ENCODE assay signal across 12 cellular contexts in the genomic region with DNA sequence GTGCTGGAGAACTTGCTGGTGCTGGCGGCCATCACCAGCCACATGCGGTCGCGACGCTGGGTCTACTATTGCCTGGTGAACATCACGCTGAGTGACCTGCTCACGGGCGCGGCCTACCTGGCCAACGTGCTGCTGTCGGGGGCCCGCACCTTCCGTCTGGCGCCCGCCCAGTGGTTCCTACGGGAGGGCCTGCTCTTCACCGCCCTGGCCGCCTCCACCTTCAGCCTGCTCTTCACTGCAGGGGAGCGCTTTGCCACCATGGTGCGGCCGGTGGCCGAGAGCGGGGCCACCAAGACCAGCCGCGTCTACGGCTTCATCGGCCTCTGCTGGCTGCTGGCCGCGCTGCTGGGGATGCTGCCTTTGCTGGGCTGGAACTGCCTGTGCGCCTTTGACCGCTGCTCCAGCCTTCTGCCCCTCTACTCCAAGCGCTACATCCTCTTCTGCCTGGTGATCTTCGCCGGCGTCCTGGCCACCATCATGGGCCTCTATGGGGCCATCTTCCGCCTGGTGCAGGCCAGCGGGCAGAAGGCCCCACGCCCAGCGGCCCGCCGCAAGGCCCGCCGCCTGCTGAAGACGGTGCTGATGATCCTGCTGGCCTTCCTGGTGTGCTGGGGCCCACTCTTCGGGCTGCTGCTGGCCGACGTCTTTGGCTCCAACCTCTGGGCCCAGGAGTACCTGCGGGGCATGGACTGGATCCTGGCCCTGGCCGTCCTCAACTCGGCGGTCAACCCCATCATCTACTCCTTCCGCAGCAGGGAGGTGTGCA. TPM values are rescaled to one million over a fixed set of nuclear protein-coding genes. Genes with fewer than 3 reads are reported as not detected.
DNase-seq lines count a peak whose midpoint lies in the region; ATAC-seq and TF ChIP-seq lines count a peak whose summit lies in the region.
"Had no signal": no experiment of that assay in that cellular context is flagged by ENCODE, and none has a peak within 500 bp of the region (broad histone marks: within the 10 kb centered on the region; RNA-seq: fewer than 3 reads in every experiment).

No MANE protein-coding gene starts in this region.

- DNase-seq in CD1c-positive myeloid dendritic cell (ENCODE audit: extremely low spot score), result peak; percentile 55
- no peak for DNase-seq in GM23338 (ENCODE audit: low spot score)
- DNase-seq in activated CD4-positive, alpha-beta T cell treated with anti-CD3 and anti-CD28 coated beads, Interleukin-2, amount 50 U/mL, for 48 hours, result peak; percentile 43 to 55
- no peak for DNase-seq in memory B cell (ENCODE audit: low spot score in 2 of 2)
- DNase-seq in MM.1S, result no peak
- DNase-seq in NCI-H748 (lab: John Stamatoyannopoulos, UW; ENCODE audit: unreplicated experiment), result no peak
- no peak for DNase-seq in gastrocnemius medialis
- DNase-seq: dorsolateral prefrontal cortex had no signal

- H3K27me3 Mint-ChIP-seq in GM23338 (ENCODE audit: insufficient read depth, low read depth, poor library complexity) (peaks cover 4% of the 10 kb centered on the region), memory B cell (no peaks in the 10 kb centered on the region)
- H3K27me3 Mint-ChIP-seq: type B pancreatic cell had no signal

- in situ Hi-C loops in gastrocnemius medialis (cut with MboI; ENCODE audit: low sequenced_read_pairs in 4 of 4), result no loop called here

- intact Hi-C loops in gastrocnemius medialis (cut with DNase I; ENCODE audit: low total_unique reads), result no loop called here

- peak; percentile 66 for ATAC-seq in GM23338
- peak; percentile 8 for ATAC-seq in memory B cell (ENCODE audit: low read depth)
- ATAC-seq in gastrocnemius medialis, result no peak
- ATAC-seq in GM21367 (IDR thresholded peaks at IDR 0.05; ENCODE audit: unreplicated experiment), result no peak

- no peak overlapping the region for H3K4me3 ChIP-seq in GM23338
- H3K4me3 ChIP-seq in MM.1S (ENCODE audit: low read length), result no peak overlapping the region
- H3K4me3 ChIP-seq in gastrocnemius medialis, result no peak overlapping the region

- no peak overlapping the region for H3K9ac ChIP-seq in MM.1S (ENCODE audit: low read length)

- no peaks in the 10 kb centered on the region for H3K4me1 Mint-ChIP-seq in GM23338
- H3K4me1 Mint-ChIP-seq in memory B cell, result peaks cover 29% of the 10 kb centered on the region
- H3K4me1 Mint-ChIP-seq: neural crest cell had no signal

- H3K9me3 Mint-ChIP-seq in GM23338 (peaks cover 9% of the 10 kb centered on the region; the same call in 2 of the 3 replicates), memory B cell (peaks cover 2% of the 10 kb centered on the region)
- H3K9me3 Mint-ChIP-seq: neural crest cell, type B pancreatic cell had no signal

- H3K36me3 Mint-ChIP-seq in GM23338 (ENCODE audit: low read depth) (no peaks in the 10 kb centered on the region), memory B cell (peaks cover 18% of the 10 kb centered on the region)
- H3K36me3 Mint-ChIP-seq: type B pancreatic cell had no signal

- H4K20me1 ChIP-seq in GM23338 (replicated peaks; ENCODE audit: insufficient read depth) (no peaks in the 10 kb centered on the region), MM.1S (ENCODE audit: insufficient read depth, low read length) (no peaks in the 10 kb centered on the region)

- no peak for TF ChIP-seq POLR2A in gastrocnemius medialis (IDR thresholded peaks at IDR 0.05)

- H3K27ac Mint-ChIP-seq in GM23338 (no peak overlapping the region), memory B cell (peak overlapping the region; percentile 92)
- H3K27ac Mint-ChIP-seq: type B pancreatic cell had no signal

- H3K9me3 ChIP-seq in MM.1S (replicated peaks; ENCODE audit: insufficient read depth, low read length) (no peaks in the 10 kb centered on the region), gastrocnemius medialis (no peaks in the 10 kb centered on the region)

- no peaks in the 10 kb centered on the region for H3F3A ChIP-seq in GM23338 (replicated peaks; ENCODE audit: low read depth)
- H3F3A ChIP-seq in MM.1S (ENCODE audit: insufficient read depth, low read length), result no peaks in the 10 kb centered on the region

- TF ChIP-seq CTCF in GM23338 (conservative IDR thresholded peaks at IDR 0.05; ENCODE audit: low read depth in 2 of 2), result no peak
- TF ChIP-seq CTCF in MM.1S (IDR thresholded peaks at IDR 0.05; ENCODE audit: low read length), result no peak
- no peak for TF ChIP-seq CTCF in gastrocnemius medialis (IDR thresholded peaks at IDR 0.05 in 4 of 5, conservative IDR thresholded peaks at IDR 0.05 in 1 of 5)

- H3K9me2 ChIP-seq in GM23338 (ENCODE audit: insufficient read depth) (no peaks in the 10 kb centered on the region), MM.1S (replicated peaks; ENCODE audit: insufficient read depth, low read length) (no peaks in the 10 kb centered on the region)

- H3K27me3 ChIP-seq in GM23338 (ENCODE audit: insufficient read depth) (no peaks in the 10 kb centered on the region), MM.1S (replicated peaks; ENCODE audit: insufficient read depth, low read length) (peaks cover 46% of the 10 kb centered on the region), gastrocnemius medialis (no peaks in the 10 kb centered on the region)
- H3K27me3 ChIP-seq: dorsolateral prefrontal cortex had no signal

- H3K27ac ChIP-seq in GM23338 (ENCODE audit: low read depth) (no peak overlapping the region), MM.1S (ENCODE audit: low read length) (no peak overlapping the region), gastrocnemius medialis (peak overlapping the region in 2 of 4 donors; percentile 38 to 41)

- H3K79me2 ChIP-seq in GM23338 (replicated peaks; ENCODE audit: insufficient read depth) (no peaks in the 10 kb centered on the region), MM.1S (ENCODE audit: low read length) (no peaks in the 10 kb centered on the region)

- H3K36me3 ChIP-seq in GM23338 (ENCODE audit: insufficient read depth) (no peaks in the 10 kb centered on the region), MM.1S (replicated peaks; ENCODE audit: insufficient read depth, low read length) (no peaks in the 10 kb centered on the region), gastrocnemius medialis (no peaks in the 10 kb centered on the region)

- H2AFZ ChIP-seq in GM23338 (peak overlapping the region; percentile 76; the same call in 1 of the 2 replicates), MM.1S (ENCODE audit: low read length) (no peak overlapping the region)

- H3K4me3 Mint-ChIP-seq in GM23338 (no peak overlapping the region), memory B cell (peak overlapping the region; percentile 99)
- H3K4me3 Mint-ChIP-seq: neural crest cell, type B pancreatic cell had no signal

- H3K4me1 ChIP-seq in GM23338 (ENCODE audit: insufficient read depth) (no peaks in the 10 kb centered on the region), MM.1S (ENCODE audit: low read length) (no peaks in the 10 kb centered on the region), gastrocnemius medialis (no peaks in the 10 kb centered on the region)

- H3K4me2 ChIP-seq in GM23338 (no peak overlapping the region), MM.1S (ENCODE audit: low read depth, low read length) (no peak overlapping the region)

TF ChIP-seq in GM23338, 12 proteins besides CTCF, POLR2A, EP300 and RAD21:
- TF ChIP-seq EZH2phosphoT487 (IDR thresholded peaks at IDR 0.05; ENCODE audit: unreplicated experiment) (no peak), JUNB (IDR thresholded peaks at IDR 0.05; ENCODE audit: unreplicated experiment) (no peak), POLR2AphosphoS5 (IDR thresholded peaks at IDR 0.05; ENCODE audit: low read depth) (no peak), EZH2 (IDR thresholded peaks at IDR 0.05; ENCODE audit: low read depth, unreplicated experiment) (no peak), CREB1 (CRISPR knock-in tag; IDR thresholded peaks at IDR 0.05; ENCODE audit: low read depth) (no peak), ZNF114 (CRISPR knock-in tag; IDR thresholded peaks at IDR 0.05) (no peak)
- TF ChIP-seq, protein P1, sequence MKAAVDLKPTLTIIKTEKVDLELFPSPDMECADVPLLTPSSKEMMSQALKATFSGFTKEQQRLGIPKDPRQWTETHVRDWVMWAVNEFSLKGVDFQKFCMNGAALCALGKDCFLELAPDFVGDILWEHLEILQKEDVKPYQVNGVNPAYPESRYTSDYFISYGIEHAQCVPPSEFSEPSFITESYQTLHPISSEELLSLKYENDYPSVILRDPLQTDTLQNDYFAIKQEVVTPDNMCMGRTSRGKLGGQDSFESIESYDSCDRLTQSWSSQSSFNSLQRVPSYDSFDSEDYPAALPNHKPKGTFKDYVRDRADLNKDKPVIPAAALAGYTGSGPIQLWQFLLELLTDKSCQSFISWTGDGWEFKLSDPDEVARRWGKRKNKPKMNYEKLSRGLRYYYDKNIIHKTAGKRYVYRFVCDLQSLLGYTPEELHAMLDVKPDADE (IDR thresholded peaks at IDR 0.05), result no peak

RNA-seq across cellular contexts. Expression of a gene that starts 0.6 kb away (rescaled TPM):
- 0.24 TPM in 1 of 2 replicates, not detected in the other for total RNA-seq in GM23338 (2014; rRNA removed; shearing (Covaris generic))
- polyA plus RNA-seq in GM23338 (2016; fragmentation: Nextera tagmentation; extraction: Ambion mirVana), result not detected in 2 replicates
- total RNA-seq in gastrocnemius medialis, result 1 to 10 TPM in 2 of 4 donors, under 1 TPM in 2; 0.87 to 3.4 (median 0.97) TPM
- total RNA-seq: Daoy, neural crest cell had no signal

RNA-seq across cellular contexts. Expression of a gene that starts 6.6 kb away (rescaled TPM):
- total RNA-seq in GM23338 (2014; rRNA removed; shearing (Covaris generic)), result 125 and 144 TPM in 2 replicates
- 85.6 and 95.2 TPM in 2 replicates for polyA plus RNA-seq in GM23338 (2016; fragmentation: Nextera tagmentation; extraction: Ambion mirVana)
- total RNA-seq in gastrocnemius medialis, result 10 to 100 TPM; 18.2 to 54.4 (median 43.1) TPM

RNA-seq across cellular contexts. Expression of a gene that starts 43.3 kb away (rescaled TPM):
- 0.14 TPM in 1 of 2 replicates, not detected in the other for total RNA-seq in GM23338 (2014; rRNA removed; shearing (Covaris generic))
- polyA plus RNA-seq in GM23338 (2016; fragmentation: Nextera tagmentation; extraction: Ambion mirVana), result 0.10 and 0.31 TPM in 2 replicates
- total RNA-seq in gastrocnemius medialis, result 1 to 10 TPM in 1 of 4 donors, under 1 TPM in 3; 0.51 to 1.2 (median 0.81) TPM
- total RNA-seq: Daoy, neural crest cell had no signal

RNA-seq across cellular contexts. Expression of a gene that starts 45.3 kb away (rescaled TPM):
- total RNA-seq in GM23338 (2014; rRNA removed; shearing (Covaris generic)), result 6.8 and 10.6 TPM in 2 replicates
- 5.6 TPM in 2 replicates for polyA plus RNA-seq in GM23338 (2016; fragmentation: Nextera tagmentation; extraction: Ambion mirVana)
- total RNA-seq in gastrocnemius medialis, result not detected

Comparison
In these comparisons a context has a peak if more than half of its experiments do, and no peak if none do; other contexts are left out.
1. DNase-seq: peak in CD1c-positive myeloid dendritic cell (single experiment) and activated CD4-positive, alpha-beta T cell treated with anti-CD3 and anti-CD28 coated beads, Interleukin-2, amount 50 U/mL, for 48 hours (2 of 2); none in GM23338 (single experiment), memory B cell (0 of 2), MM.1S (single experiment), NCI-H748 (single experiment) and gastrocnemius medialis (0 of 2).
2. ATAC-seq: peak in GM23338 (single experiment) and memory B cell (single experiment); none in gastrocnemius medialis (0 of 2) and GM21367 (single experiment).